ENCODE assay signal across 16 cellular contexts in the genomic region with DNA sequence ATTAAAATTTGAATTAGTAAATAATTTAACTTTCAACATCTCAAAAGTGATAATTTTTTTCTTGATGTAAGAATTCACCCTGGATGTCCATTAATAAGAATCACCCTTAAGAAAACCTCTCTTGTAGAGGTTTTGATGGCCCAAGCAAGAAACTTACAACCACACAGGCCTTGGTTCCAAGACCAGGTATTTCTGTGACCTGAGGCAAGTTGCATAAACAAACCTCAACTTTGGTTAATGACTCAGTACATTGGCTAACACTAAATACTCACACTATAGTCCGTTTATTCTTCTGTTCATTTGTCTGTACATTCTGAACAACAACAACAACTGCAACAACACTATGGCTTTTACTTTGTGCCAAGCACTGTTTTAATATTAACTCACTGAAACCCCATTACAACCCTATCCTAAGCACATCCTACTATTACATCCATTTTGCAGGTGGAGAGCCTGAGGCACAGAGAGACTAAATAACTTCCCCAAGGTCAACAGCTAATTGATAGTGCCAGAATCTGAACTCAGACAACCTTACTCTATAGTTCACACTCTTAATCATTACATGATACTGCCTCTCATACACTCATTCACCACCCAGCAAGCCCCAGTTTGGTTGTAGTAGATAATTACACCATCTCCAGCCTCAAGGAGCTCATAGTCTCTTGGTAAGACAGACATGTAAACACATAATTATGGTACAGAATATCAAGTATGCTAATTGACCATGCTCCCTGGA. TPM values are rescaled to one million over a fixed set of nuclear protein-coding genes. Genes with fewer than 3 reads are reported as not detected.
DNase-seq lines count a peak whose midpoint lies in the region; ATAC-seq, FAIRE-seq and TF ChIP-seq lines count a peak whose summit lies in the region.
"Had no signal": no experiment of that assay in that cellular context is flagged by ENCODE, and none has a peak within 500 bp of the region (broad histone marks: within the 10 kb centered on the region; RNA-seq: fewer than 3 reads in every experiment).

No MANE protein-coding gene starts in this region.

- no peak overlapping the region for H3K4me3 ChIP-seq in mammary epithelial cell (replicated peaks in 1 of 3; ENCODE audit: insufficient read depth in 1 of 3, low read depth in 2 of 3, low read length in 3 of 3)
- H3K4me3 ChIP-seq: GM12878 had no signal

- BruUV-seq in mammary epithelial cell (replicated peaks; lab: Mats Ljungman, UMichigan), result no TSS peak

- peaks cover 29% of the 10 kb centered on the region for H3K4me1 ChIP-seq in mammary epithelial cell (ENCODE audit: insufficient read depth, low read length)

- no peak for ATAC-seq in effector memory CD8-positive, alpha-beta T cell (replicated peaks)
- no peak for ATAC-seq in GM21447 (IDR thresholded peaks at IDR 0.05; ENCODE audit: unreplicated experiment)
- ATAC-seq: GM12878 had no signal

- DNase-seq in D721Med (ENCODE audit: insufficient read length, low spot score), result no peak
- peak; percentile 85 for DNase-seq in M059J (ENCODE audit: low read depth)
- DNase-seq in mammary epithelial cell, result peak; percentile 84
- peak; percentile 30 for DNase-seq in kidney glomerular epithelial cell (lab: John Stamatoyannopoulos, UW)
- DNase-seq in effector memory CD8-positive, alpha-beta T cell, result no peak
- no peak for DNase-seq in DMS53 (lab: John Stamatoyannopoulos, UW)
- no peak for DNase-seq in HuH-7.5 (ENCODE audit: low spot score)
- DNase-seq: activated CD4-positive, alpha-beta T cell treated with anti-CD3 and anti-CD28 coated beads for 4 hours; DMS79; NCI-H1930; NCI-H774; SHP77; small intestine had no signal

- H2AFZ ChIP-seq in mammary epithelial cell (ENCODE audit: low read depth, low read length), result no peak overlapping the region

- H3K27me3 Mint-ChIP-seq in effector memory CD8-positive, alpha-beta T cell, result no peaks in the 10 kb centered on the region
- H3K27me3 Mint-ChIP-seq: stimulated activated naive CD8-positive, alpha-beta T cell treated with anti-CD3 and anti-CD28 coated beads, Interleukin-15, Interleukin-2, amounts not matched to agents 100 ng/mL and 50 ng/mL, for 24 hours had no signal

- intact Hi-C loops in mammary epithelial cell (cut with micrococcal nuclease), result no loop called here

- CTCF ChIA-PET in mammary epithelial cell (lab: Charles Lee; ENCODE audit: low non-redundant PET), result no interaction called here

- dilution Hi-C loops in mammary epithelial cell (cut with HindIII; ENCODE audit: low sequenced_read_pairs), result no loop called here

- no peak overlapping the region for H3K27ac Mint-ChIP-seq in effector memory CD8-positive, alpha-beta T cell
- H3K27ac Mint-ChIP-seq: stimulated activated naive CD8-positive, alpha-beta T cell treated with anti-CD3 and anti-CD28 coated beads, Interleukin-15, Interleukin-2, amounts not matched to agents 100 ng/mL and 50 ng/mL, for 24 hours had no signal

- H3K4me1 Mint-ChIP-seq in effector memory CD8-positive, alpha-beta T cell (ENCODE audit: low read depth in 2 of 2), result peaks cover 12 to 21% of the 10 kb centered on the region in 2 donors

- peak overlapping the region; percentile 38 for H3K27ac ChIP-seq in mammary epithelial cell (ENCODE audit: insufficient read depth, low read depth, low read length)

- H3K9ac ChIP-seq in mammary epithelial cell (ENCODE audit: insufficient read depth, low read length), result no peak overlapping the region

- peak overlapping the region; percentile 42 for H3K4me2 ChIP-seq in mammary epithelial cell (ENCODE audit: insufficient read depth, low read depth, low read length)

- H4K20me1 ChIP-seq in mammary epithelial cell (ENCODE audit: insufficient read depth, low read length), result no peaks in the 10 kb centered on the region

- no peak overlapping the region for H3K4me3 Mint-ChIP-seq in effector memory CD8-positive, alpha-beta T cell
- H3K4me3 Mint-ChIP-seq: stimulated activated naive CD8-positive, alpha-beta T cell treated with anti-CD3 and anti-CD28 coated beads, Interleukin-15, Interleukin-2, amounts not matched to agents 100 ng/mL and 50 ng/mL, for 24 hours had no signal

- no peaks in the 10 kb centered on the region for H3K79me2 ChIP-seq in mammary epithelial cell (ENCODE audit: insufficient read depth, low read length)

- no peaks in the 10 kb centered on the region for H3K27me3 ChIP-seq in mammary epithelial cell (ENCODE audit: insufficient read depth, low read length)

- peak; percentile 76 for FAIRE-seq in D721Med (lab: Jason Lieb, UNC)
- FAIRE-seq: GM12878, small intestine had no signal

- WGBS in mammary epithelial cell (ENCODE audit: low coverage, missing lambda C conversion rate), result 0% methylated on average over 1 of the region's 1 CpG

- TF ChIP-seq CTCF in D721Med (IDR thresholded peaks at IDR 0.05; ENCODE audit: insufficient read depth, missing control alignments), result no peak
- TF ChIP-seq CTCF in mammary epithelial cell (conservative IDR thresholded peaks at IDR 0.05 in 1 of 2, IDR thresholded peaks at IDR 0.05 in 1 of 2; ENCODE audit: extremely low read depth in 1 of 2, insufficient read depth in 1 of 2, low read depth in 1 of 2, low read length in 2 of 2), result no peak

- H3K36me3 ChIP-seq in mammary epithelial cell (ENCODE audit: insufficient read depth, low read length), result no peaks in the 10 kb centered on the region

- in situ Hi-C loops in mammary epithelial cell (cut with MboI; ENCODE audit: low sequenced_read_pairs in 2 of 2), result no loop called here

- no peaks in the 10 kb centered on the region for H3K9me3 Mint-ChIP-seq in effector memory CD8-positive, alpha-beta T cell
- H3K9me3 Mint-ChIP-seq: stimulated activated naive CD8-positive, alpha-beta T cell treated with anti-CD3 and anti-CD28 coated beads, Interleukin-15, Interleukin-2, amounts not matched to agents 100 ng/mL and 50 ng/mL, for 24 hours had no signal

- no peaks in the 10 kb centered on the region for H3K36me3 Mint-ChIP-seq in effector memory CD8-positive, alpha-beta T cell (ENCODE audit: insufficient read depth)

- H3K9me3 ChIP-seq in mammary epithelial cell (replicated peaks; ENCODE audit: insufficient read depth, low read length), result no peaks in the 10 kb centered on the region

RNA-seq across cellular contexts. Expression of a gene that starts 6.6 kb away (rescaled TPM):
- total RNA-seq in M059J (2014; rRNA removed; shearing (Covaris generic)), result 4.1 and 7.6 TPM in 2 replicates
- total RNA-seq in mammary epithelial cell, result 10 to 100 TPM; 12.9 to 23.7 TPM
- polyA plus RNA-seq in mammary epithelial cell, result 5.0 TPM
- 9.9 TPM for polyA minus RNA-seq in mammary epithelial cell

Comparison
In these comparisons a context has a peak if more than half of its experiments do, and no peak if none do; other contexts are left out.
1. DNase-seq: peak in M059J (single experiment), mammary epithelial cell (single experiment) and kidney glomerular epithelial cell (single experiment); none in D721Med (single experiment), effector memory CD8-positive, alpha-beta T cell (0 of 3), DMS53 (single experiment) and HuH-7.5 (single experiment).